1 cellular context compared by ENCODE assay signal in the genomic region with DNA sequence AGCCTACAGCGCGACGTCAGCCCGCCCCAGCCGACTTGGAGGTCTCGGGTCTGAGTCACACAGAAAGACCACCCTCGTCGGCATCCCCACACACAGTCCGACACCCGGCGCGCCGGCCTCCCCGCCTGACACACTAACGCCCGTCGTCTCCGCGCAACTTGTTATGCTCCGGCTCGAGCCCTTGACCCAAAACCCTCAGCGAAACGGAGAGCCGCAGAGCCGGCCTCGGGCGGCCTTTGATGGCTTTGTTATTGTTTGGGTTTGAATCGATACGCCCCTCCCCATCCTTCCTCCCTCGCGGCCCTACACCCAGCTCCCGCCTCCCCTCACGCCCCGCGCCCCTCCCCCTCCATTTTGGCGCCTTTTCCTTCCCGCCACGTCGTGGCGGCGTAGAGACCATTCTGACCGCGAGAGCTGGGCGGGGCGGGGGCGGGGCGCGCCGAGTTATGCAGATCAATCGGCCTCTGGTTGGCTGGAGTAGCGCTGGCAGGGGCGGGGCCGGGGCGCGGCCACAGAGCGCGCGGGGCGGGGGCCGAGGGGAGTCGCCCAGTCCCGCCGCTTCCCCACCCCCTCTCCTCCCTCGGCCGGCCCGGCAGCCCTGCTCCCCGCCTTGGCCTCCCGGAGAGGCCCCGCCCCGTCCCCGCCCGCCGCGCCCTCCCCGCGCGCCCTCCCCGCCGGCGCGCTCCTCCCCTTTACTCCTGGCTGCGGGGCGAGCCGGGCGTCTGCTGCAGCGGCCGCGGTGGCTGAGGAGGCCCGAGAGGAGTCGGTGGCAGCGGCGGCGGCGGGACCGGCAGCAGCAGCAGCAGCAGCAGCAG.
A peak's percentile ranks its signal among the peaks of the same experiment; 100 is the strongest.
TF ChIP-seq lines count a peak whose summit lies in the region.

A gene (plus strand): TSS at position 695 of the 815 bp plus-strand sequence. CDS start 424 bp downstream, outside the sequence.

TF ChIP-seq in HepG2, 621 proteins besides CTCF, POLR2A, EP300 and RAD21 (continued from another document and continues in another):
- TF ChIP-seq, protein P1, sequence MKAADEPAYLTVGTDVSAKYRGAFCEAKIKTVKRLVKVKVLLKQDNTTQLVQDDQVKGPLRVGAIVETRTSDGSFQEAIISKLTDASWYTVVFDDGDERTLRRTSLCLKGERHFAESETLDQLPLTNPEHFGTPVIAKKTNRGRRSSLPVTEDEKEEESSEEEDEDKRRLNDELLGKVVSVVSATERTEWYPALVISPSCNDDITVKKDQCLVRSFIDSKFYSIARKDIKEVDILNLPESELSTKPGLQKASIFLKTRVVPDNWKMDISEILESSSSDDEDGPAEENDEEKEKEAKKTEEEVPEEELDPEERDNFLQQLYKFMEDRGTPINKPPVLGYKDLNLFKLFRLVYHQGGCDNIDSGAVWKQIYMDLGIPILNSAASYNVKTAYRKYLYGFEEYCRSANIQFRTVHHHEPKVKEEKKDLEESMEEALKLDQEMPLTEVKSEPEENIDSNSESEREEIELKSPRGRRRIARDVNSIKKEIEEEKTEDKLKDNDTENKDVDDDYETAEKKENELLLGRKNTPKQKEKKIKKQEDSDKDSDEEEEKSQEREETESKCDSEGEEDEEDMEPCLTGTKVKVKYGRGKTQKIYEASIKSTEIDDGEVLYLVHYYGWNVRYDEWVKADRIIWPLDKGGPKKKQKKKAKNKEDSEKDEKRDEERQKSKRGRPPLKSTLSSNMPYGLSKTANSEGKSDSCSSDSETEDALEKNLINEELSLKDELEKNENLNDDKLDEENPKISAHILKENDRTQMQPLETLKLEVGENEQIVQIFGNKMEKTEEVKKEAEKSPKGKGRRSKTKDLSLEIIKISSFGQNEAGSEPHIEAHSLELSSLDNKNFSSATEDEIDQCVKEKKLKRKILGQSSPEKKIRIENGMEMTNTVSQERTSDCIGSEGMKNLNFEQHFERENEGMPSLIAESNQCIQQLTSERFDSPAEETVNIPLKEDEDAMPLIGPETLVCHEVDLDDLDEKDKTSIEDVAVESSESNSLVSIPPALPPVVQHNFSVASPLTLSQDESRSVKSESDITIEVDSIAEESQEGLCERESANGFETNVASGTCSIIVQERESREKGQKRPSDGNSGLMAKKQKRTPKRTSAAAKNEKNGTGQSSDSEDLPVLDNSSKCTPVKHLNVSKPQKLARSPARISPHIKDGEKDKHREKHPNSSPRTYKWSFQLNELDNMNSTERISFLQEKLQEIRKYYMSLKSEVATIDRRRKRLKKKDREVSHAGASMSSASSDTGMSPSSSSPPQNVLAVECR (CRISPR knock-in tag; IDR thresholded peaks at IDR 0.05; ENCODE audit: borderline replicate concordance) = no peak; the same call in none of the 2 replicates
- no peak for TF ChIP-seq FOSL1 (CRISPR knock-in tag; IDR thresholded peaks at IDR 0.05; ENCODE audit: borderline replicate concordance)
- TF ChIP-seq GFI1 (CRISPR knock-in tag; IDR thresholded peaks at IDR 0.05; ENCODE audit: borderline replicate concordance) = peak; percentile 93
- no peak for TF ChIP-seq ZNF83 (CRISPR knock-in tag; IDR thresholded peaks at IDR 0.05; ENCODE audit: borderline replicate concordance)
- TF ChIP-seq SMAD1 (CRISPR knock-in tag; IDR thresholded peaks at IDR 0.05; ENCODE audit: borderline replicate concordance, low read depth) = no peak; the same call in 1 of the 2 replicates
- peak; percentile 82 for TF ChIP-seq ELF3 (CRISPR knock-in tag; IDR thresholded peaks at IDR 0.05)
- TF ChIP-seq, protein P2, sequence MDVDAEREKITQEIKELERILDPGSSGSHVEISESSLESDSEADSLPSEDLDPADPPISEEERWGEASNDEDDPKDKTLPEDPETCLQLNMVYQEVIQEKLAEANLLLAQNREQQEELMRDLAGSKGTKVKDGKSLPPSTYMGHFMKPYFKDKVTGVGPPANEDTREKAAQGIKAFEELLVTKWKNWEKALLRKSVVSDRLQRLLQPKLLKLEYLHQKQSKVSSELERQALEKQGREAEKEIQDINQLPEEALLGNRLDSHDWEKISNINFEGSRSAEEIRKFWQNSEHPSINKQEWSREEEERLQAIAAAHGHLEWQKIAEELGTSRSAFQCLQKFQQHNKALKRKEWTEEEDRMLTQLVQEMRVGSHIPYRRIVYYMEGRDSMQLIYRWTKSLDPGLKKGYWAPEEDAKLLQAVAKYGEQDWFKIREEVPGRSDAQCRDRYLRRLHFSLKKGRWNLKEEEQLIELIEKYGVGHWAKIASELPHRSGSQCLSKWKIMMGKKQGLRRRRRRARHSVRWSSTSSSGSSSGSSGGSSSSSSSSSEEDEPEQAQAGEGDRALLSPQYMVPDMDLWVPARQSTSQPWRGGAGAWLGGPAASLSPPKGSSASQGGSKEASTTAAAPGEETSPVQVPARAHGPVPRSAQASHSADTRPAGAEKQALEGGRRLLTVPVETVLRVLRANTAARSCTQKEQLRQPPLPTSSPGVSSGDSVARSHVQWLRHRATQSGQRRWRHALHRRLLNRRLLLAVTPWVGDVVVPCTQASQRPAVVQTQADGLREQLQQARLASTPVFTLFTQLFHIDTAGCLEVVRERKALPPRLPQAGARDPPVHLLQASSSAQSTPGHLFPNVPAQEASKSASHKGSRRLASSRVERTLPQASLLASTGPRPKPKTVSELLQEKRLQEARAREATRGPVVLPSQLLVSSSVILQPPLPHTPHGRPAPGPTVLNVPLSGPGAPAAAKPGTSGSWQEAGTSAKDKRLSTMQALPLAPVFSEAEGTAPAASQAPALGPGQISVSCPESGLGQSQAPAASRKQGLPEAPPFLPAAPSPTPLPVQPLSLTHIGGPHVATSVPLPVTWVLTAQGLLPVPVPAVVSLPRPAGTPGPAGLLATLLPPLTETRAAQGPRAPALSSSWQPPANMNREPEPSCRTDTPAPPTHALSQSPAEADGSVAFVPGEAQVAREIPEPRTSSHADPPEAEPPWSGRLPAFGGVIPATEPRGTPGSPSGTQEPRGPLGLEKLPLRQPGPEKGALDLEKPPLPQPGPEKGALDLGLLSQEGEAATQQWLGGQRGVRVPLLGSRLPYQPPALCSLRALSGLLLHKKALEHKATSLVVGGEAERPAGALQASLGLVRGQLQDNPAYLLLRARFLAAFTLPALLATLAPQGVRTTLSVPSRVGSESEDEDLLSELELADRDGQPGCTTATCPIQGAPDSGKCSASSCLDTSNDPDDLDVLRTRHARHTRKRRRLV (CRISPR knock-in tag; IDR thresholded peaks at IDR 0.05) = peak; percentile 93
- TF ChIP-seq GATA4 (IDR thresholded peaks at IDR 0.05; ENCODE audit: borderline replicate concordance, low read depth) = peak; percentile 70; the same call in 1 of the 2 replicates
- TF ChIP-seq ZFX (CRISPR knock-in tag; IDR thresholded peaks at IDR 0.05; ENCODE audit: low read depth) = peak; percentile 61; the same call in 1 of the 2 replicates
- TF ChIP-seq MIER2 (CRISPR knock-in tag; IDR thresholded peaks at IDR 0.05) = no peak; the same call in 1 of the 2 replicates
- TF ChIP-seq KDM1A (CRISPR knock-in tag; IDR thresholded peaks at IDR 0.05) = 0 out of 2 replicates have a peak, but pooled peaks have one; percentile 38
- TF ChIP-seq, protein P3, sequence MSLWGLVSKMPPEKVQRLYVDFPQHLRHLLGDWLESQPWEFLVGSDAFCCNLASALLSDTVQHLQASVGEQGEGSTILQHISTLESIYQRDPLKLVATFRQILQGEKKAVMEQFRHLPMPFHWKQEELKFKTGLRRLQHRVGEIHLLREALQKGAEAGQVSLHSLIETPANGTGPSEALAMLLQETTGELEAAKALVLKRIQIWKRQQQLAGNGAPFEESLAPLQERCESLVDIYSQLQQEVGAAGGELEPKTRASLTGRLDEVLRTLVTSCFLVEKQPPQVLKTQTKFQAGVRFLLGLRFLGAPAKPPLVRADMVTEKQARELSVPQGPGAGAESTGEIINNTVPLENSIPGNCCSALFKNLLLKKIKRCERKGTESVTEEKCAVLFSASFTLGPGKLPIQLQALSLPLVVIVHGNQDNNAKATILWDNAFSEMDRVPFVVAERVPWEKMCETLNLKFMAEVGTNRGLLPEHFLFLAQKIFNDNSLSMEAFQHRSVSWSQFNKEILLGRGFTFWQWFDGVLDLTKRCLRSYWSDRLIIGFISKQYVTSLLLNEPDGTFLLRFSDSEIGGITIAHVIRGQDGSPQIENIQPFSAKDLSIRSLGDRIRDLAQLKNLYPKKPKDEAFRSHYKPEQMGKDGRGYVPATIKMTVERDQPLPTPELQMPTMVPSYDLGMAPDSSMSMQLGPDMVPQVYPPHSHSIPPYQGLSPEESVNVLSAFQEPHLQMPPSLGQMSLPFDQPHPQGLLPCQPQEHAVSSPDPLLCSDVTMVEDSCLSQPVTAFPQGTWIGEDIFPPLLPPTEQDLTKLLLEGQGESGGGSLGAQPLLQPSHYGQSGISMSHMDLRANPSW (CRISPR knock-in tag; IDR thresholded peaks at IDR 0.05; ENCODE audit: borderline replicate concordance) = peak; percentile 30; the same call in 1 of the 2 replicates
- TF ChIP-seq NPAS2 (CRISPR knock-in tag; IDR thresholded peaks at IDR 0.05; ENCODE audit: borderline replicate concordance) = no peak
- TF ChIP-seq, protein P4, sequence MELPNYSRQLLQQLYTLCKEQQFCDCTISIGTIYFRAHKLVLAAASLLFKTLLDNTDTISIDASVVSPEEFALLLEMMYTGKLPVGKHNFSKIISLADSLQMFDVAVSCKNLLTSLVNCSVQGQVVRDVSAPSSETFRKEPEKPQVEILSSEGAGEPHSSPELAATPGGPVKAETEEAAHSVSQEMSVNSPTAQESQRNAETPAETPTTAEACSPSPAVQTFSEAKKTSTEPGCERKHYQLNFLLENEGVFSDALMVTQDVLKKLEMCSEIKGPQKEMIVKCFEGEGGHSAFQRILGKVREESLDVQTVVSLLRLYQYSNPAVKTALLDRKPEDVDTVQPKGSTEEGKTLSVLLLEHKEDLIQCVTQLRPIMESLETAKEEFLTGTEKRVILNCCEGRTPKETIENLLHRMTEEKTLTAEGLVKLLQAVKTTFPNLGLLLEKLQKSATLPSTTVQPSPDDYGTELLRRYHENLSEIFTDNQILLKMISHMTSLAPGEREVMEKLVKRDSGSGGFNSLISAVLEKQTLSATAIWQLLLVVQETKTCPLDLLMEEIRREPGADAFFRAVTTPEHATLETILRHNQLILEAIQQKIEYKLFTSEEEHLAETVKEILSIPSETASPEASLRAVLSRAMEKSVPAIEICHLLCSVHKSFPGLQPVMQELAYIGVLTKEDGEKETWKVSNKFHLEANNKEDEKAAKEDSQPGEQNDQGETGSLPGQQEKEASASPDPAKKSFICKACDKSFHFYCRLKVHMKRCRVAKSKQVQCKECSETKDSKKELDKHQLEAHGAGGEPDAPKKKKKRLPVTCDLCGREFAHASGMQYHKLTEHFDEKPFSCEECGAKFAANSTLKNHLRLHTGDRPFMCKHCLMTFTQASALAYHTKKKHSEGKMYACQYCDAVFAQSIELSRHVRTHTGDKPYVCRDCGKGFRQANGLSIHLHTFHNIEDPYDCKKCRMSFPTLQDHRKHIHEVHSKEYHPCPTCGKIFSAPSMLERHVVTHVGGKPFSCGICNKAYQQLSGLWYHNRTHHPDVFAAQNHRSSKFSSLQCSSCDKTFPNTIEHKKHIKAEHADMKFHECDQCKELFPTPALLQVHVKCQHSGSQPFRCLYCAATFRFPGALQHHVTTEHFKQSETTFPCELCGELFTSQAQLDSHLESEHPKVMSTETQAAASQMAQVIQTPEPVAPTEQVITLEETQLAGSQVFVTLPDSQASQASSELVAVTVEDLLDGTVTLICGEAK (IDR thresholded peaks at IDR 0.05) = no peak
- TF ChIP-seq, protein P4 (CRISPR knock-in tag; IDR thresholded peaks at IDR 0.05) = peak; percentile 59
- TF ChIP-seq FOXK1 (CRISPR knock-in tag; IDR thresholded peaks at IDR 0.05; ENCODE audit: borderline replicate concordance, low read depth) = peak; percentile 99
- peak; percentile 34 for TF ChIP-seq CEBPG (CRISPR knock-in tag; IDR thresholded peaks at IDR 0.05)
- TF ChIP-seq MAF1 (CRISPR knock-in tag; IDR thresholded peaks at IDR 0.05; ENCODE audit: borderline replicate concordance) = peak; percentile 40; the same call in 1 of the 2 replicates
- peak; percentile 15; the same call in 1 of the 2 replicates for TF ChIP-seq RFX5 (IDR thresholded peaks at IDR 0.05; ENCODE audit: low read depth, low read length)
- TF ChIP-seq HNF4G (IDR thresholded peaks at IDR 0.05; ENCODE audit: borderline replicate concordance, low read depth, low read length) = peak; percentile 77
- TF ChIP-seq HNF4G (CRISPR knock-in tag; IDR thresholded peaks at IDR 0.05; ENCODE audit: borderline replicate concordance, low read depth) = peak; percentile 24; the same call in 1 of the 2 replicates
- no peak for TF ChIP-seq ZNF256 (CRISPR knock-in tag; conservative IDR thresholded peaks at IDR 0.05)
- TF ChIP-seq ZNF382 (CRISPR knock-in tag; IDR thresholded peaks at IDR 0.05; ENCODE audit: borderline replicate concordance) = no peak
- peak; percentile 2 for TF ChIP-seq ZFP36 (IDR thresholded peaks at IDR 0.05; ENCODE audit: borderline replicate concordance, low read depth, low read length, partially characterized antibody)
- TF ChIP-seq, protein P5, sequence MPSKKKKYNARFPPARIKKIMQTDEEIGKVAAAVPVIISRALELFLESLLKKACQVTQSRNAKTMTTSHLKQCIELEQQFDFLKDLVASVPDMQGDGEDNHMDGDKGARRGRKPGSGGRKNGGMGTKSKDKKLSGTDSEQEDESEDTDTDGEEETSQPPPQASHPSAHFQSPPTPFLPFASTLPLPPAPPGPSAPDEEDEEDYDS (CRISPR knock-in tag; IDR thresholded peaks at IDR 0.05) = peak; percentile 85
